15 cellular contexts compared by ENCODE assay signal in genomic region chr11:120215634-120216033, GRCh38. TPM values are rescaled to one million over a fixed set of nuclear protein-coding genes. Genes with fewer than 3 reads are reported as not detected.
DNase-seq lines count a peak whose midpoint lies in the region; ATAC-seq and TF ChIP-seq lines count a peak whose summit lies in the region.
"Had no signal": no experiment of that assay in that cellular context is flagged by ENCODE, and none has a peak within 500 bp of the region (broad histone marks: within the 10 kb centered on the region; RNA-seq: fewer than 3 reads in every experiment).

No MANE protein-coding gene starts in this region.

- ATAC-seq in Right ventricle myocardium inferior, result peak; percentile 33

- peaks cover 81% of the 10 kb centered on the region for H3K4me1 Mint-ChIP-seq in nephron progenitor cell

- H3K4me3 Mint-ChIP-seq in nephron progenitor cell, result no peak overlapping the region

- DNase-seq in Right ventricle myocardium inferior (ENCODE audit: missing footprints) (no peak), cardiac septum (ENCODE audit: low spot score) (no peak), fibroblast of pulmonary artery (ENCODE audit: low read depth) (peak; percentile 57), nephron progenitor cell (no peak), vagina (ENCODE audit: extremely low spot score in 2 of 2) (no peak), globus pallidus (ENCODE audit: low spot score) (no peak), NCI-H2081 (lab: John Stamatoyannopoulos, UW) (no peak), DMS 273 (lab: John Stamatoyannopoulos, UW; ENCODE audit: unreplicated experiment) (no peak)
- DNase-seq: activated T-cell treated with anti-CD3 and anti-CD28 coated beads, Interleukin-2, amount 50 U/mL, for 1 hour; caudate nucleus had no signal

- H3K27me3 Mint-ChIP-seq in nephron progenitor cell (ENCODE audit: low read depth, poor library complexity), result peaks cover 49% of the 10 kb centered on the region

- H3K36me3 ChIP-seq in vagina, result no peaks in the 10 kb centered on the region

- H3K4me1 ChIP-seq in vagina, result peaks cover 94% of the 10 kb centered on the region

- peak overlapping the region; percentile 52 for H3K27ac Mint-ChIP-seq in nephron progenitor cell

- H3K27ac ChIP-seq in vagina, result peak overlapping the region; percentile 83
- H3K27ac ChIP-seq: KMS-11, VCaP had no signal

- TF ChIP-seq CTCF in fibroblast of pulmonary artery (IDR thresholded peaks at IDR 0.05; ENCODE audit: low read length, missing control alignments), result no peak
- no peak for TF ChIP-seq CTCF in nephron progenitor cell (IDR thresholded peaks at IDR 0.05)
- no peak for TF ChIP-seq CTCF in vagina (IDR thresholded peaks at IDR 0.05)

- H3K36me3 Mint-ChIP-seq in nephron progenitor cell (ENCODE audit: low read depth), result peaks cover 6% of the 10 kb centered on the region

- H3K9me3 ChIP-seq in vagina, result no peaks in the 10 kb centered on the region

- H3K4me3 ChIP-seq in fibroblast of pulmonary artery (replicated peaks; ENCODE audit: low read depth, low read length) (no peak overlapping the region), vagina (no peak overlapping the region)
- H3K4me3 ChIP-seq: skin epidermis had no signal

- no peaks in the 10 kb centered on the region for H3K9me3 Mint-ChIP-seq in nephron progenitor cell

- H3K27me3 ChIP-seq in vagina, result no peaks in the 10 kb centered on the region

- TF ChIP-seq POLR2A in vagina (IDR thresholded peaks at IDR 0.05), result no peak

- intact Hi-C loops in Right ventricle myocardium inferior (cut with DNase I), result no loop called here
- intact Hi-C loops in cardiac septum (cut with DNase I), result no loop called here
- intact Hi-C loops in vagina (cut with DNase I), result no loop called here

RNA-seq across cellular contexts. Expression of gene OAF, which starts 4.8 kb away (rescaled TPM):
- total RNA-seq in Right ventricle myocardium inferior, result 34.5 TPM
- 17.8 TPM for total RNA-seq in cardiac septum
- 56.7 TPM for total RNA-seq in vagina

RNA-seq across cellular contexts. Expression of gene POU2F3, which starts 24.3 kb away (rescaled TPM):
- 0.19 TPM for total RNA-seq in Right ventricle myocardium inferior
- not detected for total RNA-seq in cardiac septum
- 2.7 TPM for total RNA-seq in vagina
- total RNA-seq: A673, G401 had no signal
